ENCODE assay signal across 22 cellular contexts in the genomic region with DNA sequence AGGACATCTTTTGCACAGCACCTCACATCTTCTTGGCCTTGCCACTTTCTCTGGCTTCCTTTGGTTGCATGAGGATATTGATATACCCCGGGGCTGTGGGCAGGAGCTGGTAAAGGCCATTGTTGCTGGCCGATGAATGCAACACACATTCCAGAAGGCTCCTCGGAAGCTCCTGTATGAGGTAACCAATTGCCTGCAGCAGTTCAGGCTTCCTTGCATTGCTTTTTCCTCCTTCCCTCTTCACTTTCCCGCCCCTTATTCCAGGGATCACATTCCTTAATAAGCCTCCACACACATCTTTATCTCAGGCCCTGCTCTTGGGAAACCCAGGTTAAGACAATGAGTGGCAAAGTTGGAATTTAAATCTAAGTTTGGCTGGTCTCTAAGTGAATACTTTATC.
DNase-seq lines count a peak whose midpoint lies in the region; FAIRE-seq and TF ChIP-seq lines count a peak whose summit lies in the region.
"Had no signal": no experiment of that assay in that cellular context is flagged by ENCODE, and none has a peak within 500 bp of the region (broad histone marks: within the 10 kb centered on the region; RNA-seq: fewer than 3 reads in every experiment).

No MANE protein-coding gene starts in this region.

- intact Hi-C loops in Caco-2 (cut with micrococcal nuclease; ENCODE audit: unreplicated experiment) (no loop called here), stomach (cut with DNase I; ENCODE audit: low total_unique reads) (no loop called here)

- H3K27me3 ChIP-seq in Caco-2 (replicated peaks; ENCODE audit: control insufficient read depth, insufficient read depth, low read length) (no peaks in the 10 kb centered on the region), bronchial epithelial cell (ENCODE audit: control insufficient read depth, insufficient read depth, low read length) (no peaks in the 10 kb centered on the region), SK-N-SH (ENCODE audit: insufficient read depth) (no peaks in the 10 kb centered on the region), stomach (no peaks in the 10 kb centered on the region)
- H3K27me3 ChIP-seq: MG63 had no signal

- H3K9me3 Mint-ChIP-seq in Caco-2 (ENCODE audit: unreplicated experiment) = no peaks in the 10 kb centered on the region

- TF ChIP-seq RAD21 in SK-N-SH (IDR thresholded peaks at IDR 0.05; ENCODE audit: low read length) = no peak

- H3K4me2 ChIP-seq in SK-N-SH = no peak overlapping the region

- TF ChIP-seq EP300 in SK-N-SH (IDR thresholded peaks at IDR 0.05; ENCODE audit: borderline replicate concordance in 1 of 2, low read depth in 1 of 2, low read length in 1 of 2) (no peak), stomach (IDR thresholded peaks at IDR 0.05) (no peak)

- WGBS in SK-N-SH (ENCODE audit: low lambda C conversion rate) = 45% methylated on average over 4 of the region's 4 CpGs
- WGBS in stomach, 5 donors = 60 to 84% (median 71%) methylated on average over 4 of the region's 4 CpGs

- BruUV-seq in Caco-2 (replicated peaks; lab: Mats Ljungman, UMichigan) = no TSS peak

- TF ChIP-seq POLR2A in stomach (IDR thresholded peaks at IDR 0.05) = no peak

- peaks cover 6% of the 10 kb centered on the region for H3K4me1 Mint-ChIP-seq in Caco-2 (ENCODE audit: low read depth, unreplicated experiment)

- H3K4me3 ChIP-seq in Caco-2 (ENCODE audit: low read depth, low read length) (no peak overlapping the region), bronchial epithelial cell (ENCODE audit: low read depth, low read length) (no peak overlapping the region), SK-N-SH (ENCODE audit: low read depth in 2 of 2, low read length in 1 of 2) (no peak overlapping the region), stomach (no peak overlapping the region)
- H3K4me3 ChIP-seq: HAP-1, MG63 had no signal

- no peak overlapping the region for H3K27ac ChIP-seq in SK-N-SH (ENCODE audit: low read depth in 2 of 2, low read length in 1 of 2)
- no peak overlapping the region for H3K27ac ChIP-seq in stomach
- H3K27ac ChIP-seq: C4-2B had no signal

- FAIRE-seq in bronchial epithelial cell (lab: Jason Lieb, UNC) = no peak
- FAIRE-seq: A204.1, RCC 7860 had no signal

- no peaks in the 10 kb centered on the region for H3K79me2 ChIP-seq in SK-N-SH (ENCODE audit: insufficient read depth)

- POLR2A ChIA-PET in Caco-2 (lab: Charles Lee) (no interaction called here), SK-N-SH (lab: Yijun Ruan, JAX) (no interaction called here)

- no peak overlapping the region for H3K9ac ChIP-seq in SK-N-SH

- H3K36me3 Mint-ChIP-seq in Caco-2 (ENCODE audit: insufficient read depth, unreplicated experiment) = no peaks in the 10 kb centered on the region

- peaks cover 2% of the 10 kb centered on the region for H3K27me3 Mint-ChIP-seq in Caco-2 (ENCODE audit: insufficient read depth, unreplicated experiment)

- H3K4me1 ChIP-seq in Caco-2 = peaks cover 14% of the 10 kb centered on the region
- no peaks in the 10 kb centered on the region; a peak in 1 of 4 replicates for H3K4me1 ChIP-seq in SK-N-SH (ENCODE audit: control insufficient read depth in 1 of 2, insufficient read depth in 2 of 2, low read depth in 1 of 2, low read length in 1 of 2)
- no peaks in the 10 kb centered on the region for H3K4me1 ChIP-seq in stomach
- H3K4me1 ChIP-seq: HAP-1 had no signal

- H3F3A ChIP-seq in SK-N-SH (replicated peaks; ENCODE audit: insufficient read depth) = no peaks in the 10 kb centered on the region

- no peak overlapping the region for H3K4me3 Mint-ChIP-seq in Caco-2 (ENCODE audit: unreplicated experiment)

- H3K9me2 ChIP-seq in SK-N-SH = no peaks in the 10 kb centered on the region

- no peaks in the 10 kb centered on the region for H4K20me1 ChIP-seq in SK-N-SH (ENCODE audit: insufficient read depth)

- no peaks in the 10 kb centered on the region for H3K9me3 ChIP-seq in Caco-2
- H3K9me3 ChIP-seq in SK-N-SH = no peaks in the 10 kb centered on the region
- no peaks in the 10 kb centered on the region for H3K9me3 ChIP-seq in stomach
- H3K9me3 ChIP-seq: HAP-1, MG63 had no signal

- TF ChIP-seq CTCF in Caco-2 (IDR thresholded peaks at IDR 0.05; ENCODE audit: insufficient read depth in 1 of 2, low read depth in 1 of 2, low read length in 1 of 2, severe bottlenecking in 1 of 2, unreplicated experiment in 1 of 2) = no peak
- no peak for TF ChIP-seq CTCF in bronchial epithelial cell (IDR thresholded peaks at IDR 0.05; ENCODE audit: insufficient read depth, low read length, severe bottlenecking)
- TF ChIP-seq CTCF in SK-N-SH (IDR thresholded peaks at IDR 0.05) = no peak
- no peak for TF ChIP-seq CTCF in stomach (IDR thresholded peaks at IDR 0.05)

- DNase-seq in Caco-2 = peak; percentile 48 to 68
- DNase-seq in NCI-H226 = peak; percentile 92
- DNase-seq in bronchial epithelial cell (ENCODE audit: low read depth) = peak; percentile 39
- DNase-seq in iPS-NIHi7 (ENCODE audit: extremely low spot score) = peak; percentile 56
- DNase-seq in SIG-M5 treated with dmso at 0.1 percent for 504 hours (lab: John Stamatoyannopoulos, UW; ENCODE audit: unreplicated experiment) = no peak
- no peak for DNase-seq in SK-N-SH
- DNase-seq in stomach = no peak
- no peak for DNase-seq in midbrain (lab: John Stamatoyannopoulos, UW)
- DNase-seq: EL, Kasumi-1, MG63, NCI-H1048, NCI-H1417 treated with DMSO at 0.1 percent for 48 hours, NCI-H1930, NCI-H345, NCI-H774, OCI-M1, SHP77 had no signal

- no peak overlapping the region for H3K27ac Mint-ChIP-seq in Caco-2 (ENCODE audit: unreplicated experiment)

- CTCF ChIA-PET in Caco-2 (lab: Charles Lee) = interaction anchor here (0.6 kb wide), 1 partner anchor 1456 kb away, joined by 3 read pairs; no protein-coding TSS in a partner anchor
- CTCF ChIA-PET in SK-N-SH (lab: Yijun Ruan, JAX) = no interaction called here

- H2AFZ ChIP-seq in SK-N-SH (ENCODE audit: low read depth) = no peak overlapping the region

- no peaks in the 10 kb centered on the region for H3K36me3 ChIP-seq in Caco-2 (ENCODE audit: control insufficient read depth, insufficient read depth, low read length)
- no peaks in the 10 kb centered on the region for H3K36me3 ChIP-seq in bronchial epithelial cell (ENCODE audit: control insufficient read depth, insufficient read depth, low read length)
- no peaks in the 10 kb centered on the region for H3K36me3 ChIP-seq in SK-N-SH (replicated peaks in 1 of 2; ENCODE audit: control insufficient read depth in 1 of 2, insufficient read depth in 2 of 2, low read length in 1 of 2)
- no peaks in the 10 kb centered on the region for H3K36me3 ChIP-seq in stomach
- H3K36me3 ChIP-seq: HAP-1, MG63 had no signal

TF ChIP-seq in SK-N-SH, 30 proteins besides CTCF, POLR2A, EP300 and RAD21:
- TF ChIP-seq POLR2AphosphoS5 (IDR thresholded peaks at IDR 0.05; ENCODE audit: low read depth, low read length) (no peak), FOSL2 (IDR thresholded peaks at IDR 0.05; ENCODE audit: borderline replicate concordance, low read depth) (no peak), NRF1 (IDR thresholded peaks at IDR 0.05; ENCODE audit: low read depth, low read length) (no peak), ELF1 (IDR thresholded peaks at IDR 0.05) (no peak), TAF1 (IDR thresholded peaks at IDR 0.05; ENCODE audit: borderline replicate concordance, low read depth, low read length) (no peak), GATA2 (CRISPR knock-in tag; IDR thresholded peaks at IDR 0.05) (no peak), SIN3A (IDR thresholded peaks at IDR 0.05; ENCODE audit: borderline replicate concordance, low read depth, low read length) (no peak), RCOR1 (IDR thresholded peaks at IDR 0.05; ENCODE audit: low read length) (no peak), EZH2phosphoT487 (IDR thresholded peaks at IDR 0.05; ENCODE audit: borderline replicate concordance, low read depth) (no peak), FOXM1 (IDR thresholded peaks at IDR 0.05; ENCODE audit: low read depth) (no peak), GABPA (IDR thresholded peaks at IDR 0.05; ENCODE audit: low read depth) (no peak), YY1 (IDR thresholded peaks at IDR 0.05; ENCODE audit: low read depth) (no peak), MEF2A (IDR thresholded peaks at IDR 0.05; ENCODE audit: borderline replicate concordance, low read depth) (no peak), MXI1 (IDR thresholded peaks at IDR 0.05; ENCODE audit: low read depth, low read length) (no peak), SMC3 (IDR thresholded peaks at IDR 0.05; ENCODE audit: low read depth, low read length) (no peak), FOXJ3 (CRISPR knock-in tag; IDR thresholded peaks at IDR 0.05) (no peak), TCF12 (IDR thresholded peaks at IDR 0.05) (no peak)
- TF ChIP-seq, protein P1, sequence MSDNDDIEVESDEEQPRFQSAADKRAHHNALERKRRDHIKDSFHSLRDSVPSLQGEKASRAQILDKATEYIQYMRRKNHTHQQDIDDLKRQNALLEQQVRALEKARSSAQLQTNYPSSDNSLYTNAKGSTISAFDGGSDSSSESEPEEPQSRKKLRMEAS (IDR thresholded peaks at IDR 0.05; ENCODE audit: low read depth) = no peak
- TF ChIP-seq, protein P2, sequence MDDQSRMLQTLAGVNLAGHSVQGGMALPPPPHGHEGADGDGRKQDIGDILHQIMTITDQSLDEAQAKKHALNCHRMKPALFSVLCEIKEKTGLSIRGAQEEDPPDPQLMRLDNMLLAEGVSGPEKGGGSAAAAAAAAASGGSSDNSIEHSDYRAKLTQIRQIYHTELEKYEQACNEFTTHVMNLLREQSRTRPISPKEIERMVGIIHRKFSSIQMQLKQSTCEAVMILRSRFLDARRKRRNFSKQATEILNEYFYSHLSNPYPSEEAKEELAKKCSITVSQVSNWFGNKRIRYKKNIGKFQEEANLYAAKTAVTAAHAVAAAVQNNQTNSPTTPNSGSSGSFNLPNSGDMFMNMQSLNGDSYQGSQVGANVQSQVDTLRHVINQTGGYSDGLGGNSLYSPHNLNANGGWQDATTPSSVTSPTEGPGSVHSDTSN (IDR thresholded peaks at IDR 0.05) = no peak

Comparison
In these comparisons a context has a peak if more than half of its experiments do, and no peak if none do; other contexts are left out.
1. DNase-seq: peak in Caco-2 (2 of 2), NCI-H226 (single experiment), bronchial epithelial cell (single experiment) and iPS-NIHi7 (single experiment); none in SIG-M5 treated with dmso at 0.1 percent for 504 hours (single experiment), SK-N-SH (single experiment), stomach (single experiment) and midbrain (single experiment).